10 cellular contexts compared by ENCODE assay signal in the genomic region with DNA sequence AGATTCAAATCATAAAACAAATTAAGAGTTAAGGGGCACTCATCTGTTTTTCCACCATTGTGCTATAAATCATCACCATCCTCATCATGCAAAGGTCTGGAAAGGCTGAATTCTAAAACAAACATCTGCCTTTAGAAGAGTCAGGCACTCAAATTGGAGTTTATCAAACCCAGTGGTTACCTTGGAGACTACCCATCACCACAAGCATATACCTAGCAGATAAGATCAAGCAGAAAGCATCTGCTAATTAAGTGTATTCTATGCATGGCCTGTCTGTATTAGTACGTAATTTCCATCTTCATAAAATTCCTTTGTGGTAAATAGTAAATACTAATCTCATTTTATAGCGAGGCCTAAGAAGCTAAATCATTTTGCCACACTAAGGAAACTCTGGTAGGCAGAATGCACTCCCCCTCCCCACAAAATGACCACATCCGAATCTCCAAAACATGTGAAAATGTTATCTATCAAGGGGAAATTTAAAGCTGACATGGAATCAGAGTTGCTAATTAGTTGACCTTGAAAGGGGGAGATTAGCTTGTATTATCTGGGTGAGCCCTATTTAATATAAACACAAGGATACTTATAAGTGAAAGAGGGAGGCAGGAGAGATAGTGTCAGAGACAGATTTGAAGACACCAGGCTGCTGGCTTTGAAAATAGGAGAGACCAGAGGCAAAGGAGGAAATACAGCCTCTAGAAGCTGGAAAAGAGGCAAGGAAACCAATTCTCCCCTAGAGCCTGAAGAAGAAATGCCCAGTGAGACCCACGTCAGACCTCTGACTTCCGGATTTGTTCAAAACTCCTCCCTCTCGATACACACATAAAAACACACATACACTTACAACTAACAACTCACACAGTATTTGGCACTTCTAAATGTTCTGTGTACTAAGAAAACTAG. TPM values are rescaled to one million over a fixed set of nuclear protein-coding genes. Genes with fewer than 3 reads are reported as not detected.
DNase-seq lines count a peak whose midpoint lies in the region; ATAC-seq, FAIRE-seq and TF ChIP-seq lines count a peak whose summit lies in the region.
"Had no signal": no experiment of that assay in that cellular context is flagged by ENCODE, and none has a peak within 500 bp of the region (broad histone marks: within the 10 kb centered on the region; RNA-seq: fewer than 3 reads in every experiment).

No MANE protein-coding gene starts in this region.

- intact Hi-C loops in GM12878 (cut with micrococcal nuclease; ENCODE audit: unreplicated experiment), result no loop called here

- no peak for TF ChIP-seq POLR2A in GM12878 (IDR thresholded peaks at IDR 0.05; ENCODE audit: low read depth, low read length)

- peaks cover 19% of the 10 kb centered on the region for H3K36me3 Mint-ChIP-seq in nephron (ENCODE audit: low read depth)

- H3K9me3 ChIP-seq in GM12878 (replicated peaks; ENCODE audit: control insufficient read depth, insufficient read depth, low read length) (no peaks in the 10 kb centered on the region), WERI-Rb-1 (ENCODE audit: severe bottlenecking) (no peaks in the 10 kb centered on the region)
- H3K9me3 ChIP-seq: ovary, testis had no signal

- BruUV-seq in GM12878 (replicated peaks; lab: Mats Ljungman, UMichigan), result TSS peak; percentile 13

- H3K27ac Mint-ChIP-seq in nephron, result peak overlapping the region; percentile 26 to 70 (median 47)

- 79% methylated on average over 6 of the region's 6 CpGs for WGBS in GM12878 (ENCODE audit: insufficient coverage, insufficient replicate concordance, low lambda C conversion rate, missing lambda C conversion rate)

- DNase-seq in NCI-H2029 (lab: John Stamatoyannopoulos, UW) (peak; percentile 3), NCI-H2029 treated with DMSO at 0.1 percent for 48 hours (lab: John Stamatoyannopoulos, UW) (no peak), NCI-H748 treated with DMSO at 0.1 percent for 48 hours (lab: John Stamatoyannopoulos, UW) (peak; percentile 54), GM12878 (ENCODE audit: low read depth, low spot score) (no peak), WERI-Rb-1 (no peak)
- DNase-seq: ovary, testis had no signal

- H3K9ac ChIP-seq in GM12878 (ENCODE audit: control insufficient read depth, insufficient read depth, low read length), result no peak overlapping the region

- peak overlapping the region; percentile 47; the same call in 1 of the 2 replicates for H3K4me2 ChIP-seq in GM12878 (ENCODE audit: control insufficient read depth, insufficient read depth)

- TF ChIP-seq CTCF in GM12878 (IDR thresholded peaks at IDR 0.05 in 2 of 3, conservative IDR thresholded peaks at IDR 0.05 in 1 of 3; ENCODE audit: control insufficient read depth in 2 of 3, extremely low read depth in 1 of 3, insufficient read depth in 1 of 3, low read depth in 3 of 3, low read length in 3 of 3), result no peak
- TF ChIP-seq CTCF in nephron (IDR thresholded peaks at IDR 0.05; ENCODE audit: unreplicated experiment in 3 of 3), result no peak
- no peak for TF ChIP-seq CTCF in WERI-Rb-1 (IDR thresholded peaks at IDR 0.05; ENCODE audit: low read depth, low read length)

- in situ Hi-C loops in GM12878 (cut with MboI), result no loop called here

- no peaks in the 10 kb centered on the region for H3K9me3 Mint-ChIP-seq in nephron

- peaks cover 6% of the 10 kb centered on the region; the same call in 1 of the 2 replicates for H4K20me1 ChIP-seq in GM12878 (ENCODE audit: control insufficient read depth, insufficient read depth)

- peak; percentile 62 for FAIRE-seq in GM12878 (lab: Jason Lieb, UNC)

- SMC1A ChIA-PET in GM12878 (lab: Charles Lee; ENCODE audit: uncharacterized antibody, unreplicated experiment), result interaction anchor here (0.8 to 2.0 kb wide), 7 partner anchors 9 to 111 kb away, joined by 3 to 10 read pairs (median 4); no protein-coding TSS in a partner anchor

- H3K4me1 ChIP-seq in GM12878 (ENCODE audit: control insufficient read depth, insufficient read depth, low read length), result no peaks in the 10 kb centered on the region

- no peak for TF ChIP-seq RAD21 in GM12878 (IDR thresholded peaks at IDR 0.05; ENCODE audit: insufficient read depth, low read depth, low read length)

- H3K27me3 ChIP-seq in GM12878 (replicated peaks in 1 of 2; ENCODE audit: control insufficient read depth in 2 of 2, insufficient read depth in 2 of 2, low read length in 1 of 2) (no peaks in the 10 kb centered on the region), WERI-Rb-1 (ENCODE audit: insufficient read depth, low read depth, severe bottlenecking) (no peaks in the 10 kb centered on the region)
- H3K27me3 ChIP-seq: ovary, testis had no signal

- H3K4me3 ChIP-seq in GM12878 (no peak overlapping the region), WERI-Rb-1 (ENCODE audit: low read depth, low read length) (no peak overlapping the region)
- H3K4me3 ChIP-seq: ovary, testis had no signal

- H3K36me3 ChIP-seq in GM12878 (ENCODE audit: control insufficient read depth in 2 of 2, insufficient read depth in 2 of 2, low read length in 1 of 2) (no peaks in the 10 kb centered on the region), WERI-Rb-1 (peaks cover 5% of the 10 kb centered on the region)
- H3K36me3 ChIP-seq: ovary had no signal

- no peak overlapping the region for H3K27ac ChIP-seq in GM12878 (ENCODE audit: control insufficient read depth, insufficient read depth)
- H3K27ac ChIP-seq in WERI-Rb-1, result no peak overlapping the region
- H3K27ac ChIP-seq: ovary, testis had no signal

- TF ChIP-seq EP300 in GM12878 (IDR thresholded peaks at IDR 0.05; ENCODE audit: borderline replicate concordance in 1 of 2, control insufficient read depth in 1 of 2, low read depth in 2 of 2, low read length in 2 of 2), result no peak

- ATAC-seq in GM12878 (peak; percentile 68), GM19463 (IDR thresholded peaks at IDR 0.05; ENCODE audit: unreplicated experiment) (no peak), HG03159 (IDR thresholded peaks at IDR 0.05; ENCODE audit: unreplicated experiment) (no peak)

- no peak overlapping the region for H2AFZ ChIP-seq in GM12878 (ENCODE audit: control insufficient read depth, low read depth, low read length)

- no peak overlapping the region for H3K4me3 Mint-ChIP-seq in nephron

- peaks cover 49% of the 10 kb centered on the region for H3K79me2 ChIP-seq in GM12878 (ENCODE audit: control insufficient read depth, insufficient read depth, low read length)

- RAD21 ChIA-PET in GM12878 (lab: Charles Lee; ENCODE audit: unreplicated experiment), result interaction anchor here (0.8 to 0.9 kb wide), 2 partner anchors 20 to 29 kb away, joined by 3 read pairs; no protein-coding TSS in a partner anchor

- CTCF ChIA-PET in GM12878 (lab: Yijun Ruan, JAX), result interaction anchor here (1.5 kb wide), 1 partner anchor 9 kb away, joined by 5 read pairs; no protein-coding TSS in a partner anchor

- peaks cover 27% of the 10 kb centered on the region for H3K4me1 Mint-ChIP-seq in nephron

- H3K27me3 Mint-ChIP-seq in nephron (ENCODE audit: low read depth), result no peaks in the 10 kb centered on the region

- POLR2A ChIA-PET in GM12878 (lab: Charles Lee), result interaction anchor here (1.2 to 1.3 kb wide), 2 partner anchors 9 to 10 kb away, joined by 3 to 4 read pairs; no protein-coding TSS in a partner anchor

TF ChIP-seq in GM12878, 131 proteins besides CTCF, POLR2A, EP300 and RAD21 (continues in another document):
- TF ChIP-seq, protein P1, sequence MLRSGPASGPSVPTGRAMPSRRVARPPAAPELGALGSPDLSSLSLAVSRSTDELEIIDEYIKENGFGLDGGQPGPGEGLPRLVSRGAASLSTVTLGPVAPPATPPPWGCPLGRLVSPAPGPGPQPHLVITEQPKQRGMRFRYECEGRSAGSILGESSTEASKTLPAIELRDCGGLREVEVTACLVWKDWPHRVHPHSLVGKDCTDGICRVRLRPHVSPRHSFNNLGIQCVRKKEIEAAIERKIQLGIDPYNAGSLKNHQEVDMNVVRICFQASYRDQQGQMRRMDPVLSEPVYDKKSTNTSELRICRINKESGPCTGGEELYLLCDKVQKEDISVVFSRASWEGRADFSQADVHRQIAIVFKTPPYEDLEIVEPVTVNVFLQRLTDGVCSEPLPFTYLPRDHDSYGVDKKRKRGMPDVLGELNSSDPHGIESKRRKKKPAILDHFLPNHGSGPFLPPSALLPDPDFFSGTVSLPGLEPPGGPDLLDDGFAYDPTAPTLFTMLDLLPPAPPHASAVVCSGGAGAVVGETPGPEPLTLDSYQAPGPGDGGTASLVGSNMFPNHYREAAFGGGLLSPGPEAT (IDR thresholded peaks at IDR 0.05; ENCODE audit: low read depth), result no peak

RNA-seq across cellular contexts. Expression of a gene that starts 23.2 kb away (rescaled TPM):
- total RNA-seq in GM12878 (2013; cell fraction: nucleolus; rRNA removed), result 205 and 208 TPM in 2 replicates
- 30.8 and 32.3 TPM in 2 replicates for total RNA-seq in GM12878 (2014; rRNA removed)
- 39.1 and 40.7 TPM in 2 replicates for total RNA-seq in GM12878 (2014; rRNA removed; fragmentation: Illumina TruSeq; extraction: Trizol)
- 25.2 and 29.9 TPM in 2 replicates for total RNA-seq in GM12878 (2021)
- polyA plus RNA-seq in GM12878 (2011; ENCODE audit: low read depth), result 14.4 TPM
- polyA plus RNA-seq in GM12878 (2011; rRNA removed), result 20.8 and 38.1 TPM in 2 replicates
- 6.9 and 7.6 TPM in 2 replicates for polyA plus RNA-seq in GM12878 (2011; cell fraction: cytosol; rRNA removed)
- 27.7 and 28.1 TPM in 2 replicates for polyA plus RNA-seq in GM12878 (2011; cell fraction: nucleus; rRNA removed)
- 18.1 and 21.5 TPM in 2 replicates for polyA plus RNA-seq in GM12878 (2012)
- polyA plus RNA-seq in GM12878 (2014; fragmentation: Illumina TruSeq; extraction: Trizol), result 26.1 and 37.4 TPM in 2 replicates
- 10 to 100 TPM; 13.6 to 19.1 TPM for polyA plus RNA-seq in GM12878 (2014; fragmentation: Nextera tagmentation; extraction: Ambion mirVana)
- 16.1 and 16.9 TPM in 2 replicates for polyA plus RNA-seq in GM12878 (2014; rRNA removed)
- 10 to 100 TPM; 31.7 to 33.1 TPM for polyA plus RNA-seq in GM12878 (2016; fragmentation: Nextera tagmentation; extraction: Ambion mirVana)
- 30.9 and 49.3 TPM in 2 replicates for polyA minus RNA-seq in GM12878 (2011; rRNA and poly(A)+ RNA removed)
- 10.4 and 12.1 TPM in 2 replicates for polyA minus RNA-seq in GM12878 (2011; cell fraction: cytosol; rRNA and poly(A)+ RNA removed)
- 34.6 and 72.5 TPM in 2 replicates for polyA minus RNA-seq in GM12878 (2011; cell fraction: nucleus; rRNA and poly(A)+ RNA removed)

RNA-seq across cellular contexts. Expression of a gene that starts 23.6 kb away (rescaled TPM):
- 8.5 and 8.7 TPM in 2 replicates for total RNA-seq in GM12878 (2013; cell fraction: nucleolus; rRNA removed)
- 14.2 and 15.1 TPM in 2 replicates for total RNA-seq in GM12878 (2014; rRNA removed)
- total RNA-seq in GM12878 (2014; rRNA removed; fragmentation: Illumina TruSeq; extraction: Trizol), result 15.7 TPM in 2 replicates
- total RNA-seq in GM12878 (2021), result 19.6 and 21.3 TPM in 2 replicates
- 6.9 TPM for polyA plus RNA-seq in GM12878 (2011; ENCODE audit: low read depth)
- 33.5 and 48.5 TPM in 2 replicates for polyA plus RNA-seq in GM12878 (2011; rRNA removed)
- polyA plus RNA-seq in GM12878 (2011; cell fraction: cytosol; rRNA removed), result 16.9 and 20.6 TPM in 2 replicates
- polyA plus RNA-seq in GM12878 (2011; cell fraction: nucleus; rRNA removed), result 8.9 and 9.6 TPM in 2 replicates
- polyA plus RNA-seq in GM12878 (2012), result 10.3 and 16.9 TPM in 2 replicates
- 23.3 and 24.7 TPM in 2 replicates for polyA plus RNA-seq in GM12878 (2014; fragmentation: Illumina TruSeq; extraction: Trizol)
- polyA plus RNA-seq in GM12878 (2014; fragmentation: Nextera tagmentation; extraction: Ambion mirVana), result 10 to 100 TPM; 28.9 to 36.0 TPM
- polyA plus RNA-seq in GM12878 (2014; rRNA removed), result 17.3 and 19.4 TPM in 2 replicates
- polyA plus RNA-seq in GM12878 (2016; fragmentation: Nextera tagmentation; extraction: Ambion mirVana), result 10 to 100 TPM; 25.8 to 29.2 TPM
- 18.0 and 20.7 TPM in 2 replicates for polyA minus RNA-seq in GM12878 (2011; rRNA and poly(A)+ RNA removed)
- 8.4 and 11.1 TPM in 2 replicates for polyA minus RNA-seq in GM12878 (2011; cell fraction: cytosol; rRNA and poly(A)+ RNA removed)
- polyA minus RNA-seq in GM12878 (2011; cell fraction: nucleus; rRNA and poly(A)+ RNA removed), result 2.7 and 3.1 TPM in 2 replicates

Comparison
In these comparisons a context has a peak if more than half of its experiments do, and no peak if none do; other contexts are left out.
1. DNase-seq: peak in NCI-H2029 (single experiment) and NCI-H748 treated with DMSO at 0.1 percent for 48 hours (single experiment); none in NCI-H2029 treated with DMSO at 0.1 percent for 48 hours (single experiment), GM12878 (single experiment) and WERI-Rb-1 (single experiment).